20 cellular contexts compared by ENCODE assay signal in genomic region chr1:245825128-245825901, GRCh38.
A peak's percentile ranks its signal among the peaks of the same experiment; 100 is the strongest.
DNase-seq lines count a peak whose midpoint lies in the region; ATAC-seq, FAIRE-seq and TF ChIP-seq lines count a peak whose summit lies in the region.
"Had no signal": no experiment of that assay in that cellular context is flagged by ENCODE, and none has a peak within 500 bp of the region (broad histone marks: within the 10 kb centered on the region; RNA-seq: fewer than 3 reads in every experiment).

No MANE protein-coding gene starts in this region.

- H3K4me3 Mint-ChIP-seq in astrocyte (ENCODE audit: unreplicated experiment), result no peak overlapping the region
- no peak overlapping the region for H3K4me3 Mint-ChIP-seq in activated T-helper 17 cell treated with anti-CD3 and anti-CD28 coated beads, Interleukin-2, amount 50 U/mL, for 72 hours
- H3K4me3 Mint-ChIP-seq: brain; natural killer cell treated with Interleukin-12 subunit alpha and Interleukin-12 subunit beta and Interleukin-15 and Interleukin-18, amount 100 ng/mL, for 72 hours had no signal

- no peaks in the 10 kb centered on the region for H4K20me1 ChIP-seq in astrocyte (ENCODE audit: insufficient read depth, low read length)

- H3K36me3 ChIP-seq in astrocyte (ENCODE audit: insufficient read depth, low read length) (no peaks in the 10 kb centered on the region), Peyer's patch (no peaks in the 10 kb centered on the region), pancreas (no peaks in the 10 kb centered on the region)
- H3K36me3 ChIP-seq: transverse colon had no signal

- H3K4me3 ChIP-seq in astrocyte (ENCODE audit: insufficient read depth, low read depth, low read length) (no peak overlapping the region), Peyer's patch (no peak overlapping the region), pancreas (no peak overlapping the region)
- H3K4me3 ChIP-seq: transverse colon had no signal

- H3K4me2 ChIP-seq in astrocyte (ENCODE audit: low read length), result no peak overlapping the region

- H3K4me1 Mint-ChIP-seq in astrocyte (ENCODE audit: low read depth, unreplicated experiment), result peaks cover 15% of the 10 kb centered on the region
- no peaks in the 10 kb centered on the region for H3K4me1 Mint-ChIP-seq in activated T-helper 17 cell treated with anti-CD3 and anti-CD28 coated beads, Interleukin-2, amount 50 U/mL, for 72 hours

- no peak overlapping the region for H2AFZ ChIP-seq in astrocyte (ENCODE audit: low read depth, low read length)

- FAIRE-seq in astrocyte (lab: Jason Lieb, UNC), result no peak
- no peak for FAIRE-seq in pancreas (lab: Jason Lieb, UNC)
- FAIRE-seq: endometrium, GM12892 had no signal

- peaks cover 13% of the 10 kb centered on the region for H3K36me3 Mint-ChIP-seq in astrocyte (ENCODE audit: low read depth, unreplicated experiment)
- H3K36me3 Mint-ChIP-seq in activated T-helper 17 cell treated with anti-CD3 and anti-CD28 coated beads, Interleukin-2, amount 50 U/mL, for 72 hours (ENCODE audit: low read depth), result peaks cover 6% of the 10 kb centered on the region
- H3K36me3 Mint-ChIP-seq: natural killer cell treated with Interleukin-12 subunit alpha and Interleukin-12 subunit beta and Interleukin-15 and Interleukin-18, amount 100 ng/mL, for 72 hours had no signal

- H3K27ac Mint-ChIP-seq in astrocyte (ENCODE audit: unreplicated experiment), result peak overlapping the region; percentile 78
- no peak overlapping the region for H3K27ac Mint-ChIP-seq in activated T-helper 17 cell treated with anti-CD3 and anti-CD28 coated beads, Interleukin-2, amount 50 U/mL, for 72 hours
- H3K27ac Mint-ChIP-seq: brain; natural killer cell treated with Interleukin-12 subunit alpha and Interleukin-12 subunit beta and Interleukin-15 and Interleukin-18, amount 100 ng/mL, for 72 hours had no signal

- H3K4me1 ChIP-seq in astrocyte (ENCODE audit: insufficient read depth, low read length) (peaks cover 12% of the 10 kb centered on the region), Peyer's patch (no peaks in the 10 kb centered on the region), pancreas (no peaks in the 10 kb centered on the region)
- H3K4me1 ChIP-seq: transverse colon had no signal

- 83 to 87% methylated on average over 13 of the region's 13 CpGs for WGBS in pancreas, 2 donors

- ATAC-seq in left ventricle myocardium superior (peak; percentile 77), esophagus mucosa (no peak), pancreas (no peak)
- no peak for ATAC-seq in activated T-helper 17 cell treated with anti-CD3 and anti-CD28 coated beads, Interleukin-2, amount 50 U/mL, for 72 hours (replicated peaks)
- ATAC-seq: natural killer cell treated with Interleukin-12 subunit alpha and Interleukin-12 subunit beta and Interleukin-15 and Interleukin-18, amount 100 ng/mL, for 72 hours had no signal

- H3K9me3 ChIP-seq in astrocyte (ENCODE audit: insufficient read depth, low read depth, low read length) (no peaks in the 10 kb centered on the region), Peyer's patch (no peaks in the 10 kb centered on the region), pancreas (no peaks in the 10 kb centered on the region)
- H3K9me3 ChIP-seq: transverse colon had no signal

- no peaks in the 10 kb centered on the region for H3K27me3 Mint-ChIP-seq in astrocyte (ENCODE audit: low read depth, unreplicated experiment)
- no peaks in the 10 kb centered on the region for H3K27me3 Mint-ChIP-seq in activated T-helper 17 cell treated with anti-CD3 and anti-CD28 coated beads, Interleukin-2, amount 50 U/mL, for 72 hours
- H3K27me3 Mint-ChIP-seq: natural killer cell treated with Interleukin-12 subunit alpha and Interleukin-12 subunit beta and Interleukin-15 and Interleukin-18, amount 100 ng/mL, for 72 hours had no signal

- H3K27ac ChIP-seq in 22Rv1, result no peak overlapping the region
- no peak overlapping the region for H3K27ac ChIP-seq in astrocyte (ENCODE audit: low read depth, low read length)
- no peak overlapping the region for H3K27ac ChIP-seq in Peyer's patch
- H3K27ac ChIP-seq in pancreas, result no peak overlapping the region
- H3K27ac ChIP-seq: transverse colon had no signal

- H3K79me2 ChIP-seq in astrocyte (ENCODE audit: insufficient read depth, low read length), result no peaks in the 10 kb centered on the region

- H3K9ac ChIP-seq in astrocyte (ENCODE audit: low read length), result no peak overlapping the region

- H3K27me3 ChIP-seq in astrocyte (ENCODE audit: insufficient read depth, low read length), result no peaks in the 10 kb centered on the region
- H3K27me3 ChIP-seq in Peyer's patch, result no peaks in the 10 kb centered on the region
- H3K27me3 ChIP-seq in pancreas, result no peaks in the 10 kb centered on the region
- H3K27me3 ChIP-seq: transverse colon had no signal

- intact Hi-C loops in left ventricle myocardium superior (cut with micrococcal nuclease), result loop anchor here (5.0 kb wide), 1 partner anchor 177 kb away; no protein-coding TSS in a partner anchor
- intact Hi-C loops in pancreas (cut with DNase I), result no loop called here

- DNase-seq in ELF-1 (ENCODE audit: low read depth, low spot score) (peak; percentile 29), astrocyte (ENCODE audit: low read depth) (no peak), left ventricle myocardium superior (no peak), Peyer's patch (no peak), pancreas (no peak)
- DNase-seq: activated CD4-positive, alpha-beta T cell treated with anti-CD3 and anti-CD28 coated beads, Interleukin-2, amount 50 U/mL, for 48 hours; glutamatergic neuron; NCI-H187 treated with DMSO at 0.1 percent for 48 hours; NCI-H526 treated with DMSO at 0.1 percent for 48 hours; right cardiac atrium; SHP77; stimulated activated CD4-positive, alpha-beta T cell treated with anti-CD3 and anti-CD28 coated beads, Interleukin-2, amount 100 ng/mL, for 48 hours; transverse colon had no signal

- H3K9me3 Mint-ChIP-seq in astrocyte (ENCODE audit: unreplicated experiment), result no peaks in the 10 kb centered on the region
- peaks cover 10% of the 10 kb centered on the region for H3K9me3 Mint-ChIP-seq in activated T-helper 17 cell treated with anti-CD3 and anti-CD28 coated beads, Interleukin-2, amount 50 U/mL, for 72 hours
- H3K9me3 Mint-ChIP-seq: natural killer cell treated with Interleukin-12 subunit alpha and Interleukin-12 subunit beta and Interleukin-15 and Interleukin-18, amount 100 ng/mL, for 72 hours had no signal

- peak; percentile 29; the same call in 1 of the 2 replicates for TF ChIP-seq CTCF in 22Rv1 (IDR thresholded peaks at IDR 0.05)
- no peak for TF ChIP-seq CTCF in astrocyte (IDR thresholded peaks at IDR 0.05; ENCODE audit: insufficient read depth, low read depth, low read length)
- TF ChIP-seq CTCF in Peyer's patch (IDR thresholded peaks at IDR 0.05), result no peak
- no peak for TF ChIP-seq CTCF in pancreas (IDR thresholded peaks at IDR 0.05)

- no peak for TF ChIP-seq POLR2A in Peyer's patch (IDR thresholded peaks at IDR 0.05)
